In genomic region chr6:347232-347631, GRCh38 we compare ENCODE assay signal across 14 cellular contexts. TPM values are rescaled to one million over a fixed set of nuclear protein-coding genes. Genes with fewer than 3 reads are reported as not detected.
A peak's percentile ranks its signal among the peaks of the same experiment; 100 is the strongest.
DNase-seq lines count a peak whose midpoint lies in the region; ATAC-seq and TF ChIP-seq lines count a peak whose summit lies in the region.
"Had no signal": no experiment of that assay in that cellular context is flagged by ENCODE, and none has a peak within 500 bp of the region (broad histone marks: within the 10 kb centered on the region; RNA-seq: fewer than 3 reads in every experiment).

No MANE protein-coding gene starts in this region.

- H3K4me1 Mint-ChIP-seq in central memory CD8-positive, alpha-beta T cell: peaks cover 9% of the 10 kb centered on the region
- peaks cover 8 to 16% of the 10 kb centered on the region in 2 donors for H3K4me1 Mint-ChIP-seq in natural killer cell

- peaks cover 25% of the 10 kb centered on the region for H3K36me3 Mint-ChIP-seq in central memory CD8-positive, alpha-beta T cell (ENCODE audit: insufficient read depth)
- peaks cover 6% of the 10 kb centered on the region for H3K36me3 Mint-ChIP-seq in natural killer cell

- no peaks in the 10 kb centered on the region for H3K9me3 Mint-ChIP-seq in central memory CD8-positive, alpha-beta T cell
- H3K9me3 Mint-ChIP-seq in natural killer cell: no peaks in the 10 kb centered on the region
- H3K9me3 Mint-ChIP-seq: activated naive CD8-positive, alpha-beta T cell treated with anti-CD3 and anti-CD28 coated beads, Interleukin-2, amount 10 ng/mL, durations not matched to agents 7 days and 5 days had no signal

- TF ChIP-seq CTCF in natural killer cell (IDR thresholded peaks at IDR 0.05): no peak

- DNase-seq in central memory CD8-positive, alpha-beta T cell (ENCODE audit: low spot score in 2 of 2): no peak
- no peak for DNase-seq in natural killer cell
- DNase-seq in SKM-1 (lab: John Stamatoyannopoulos, UW; ENCODE audit: unreplicated experiment): no peak
- no peak for DNase-seq in NCI-H1048 (lab: John Stamatoyannopoulos, UW)
- DNase-seq in stimulated activated CD4-positive, alpha-beta T cell treated with anti-CD3 and anti-CD28 coated beads, Interleukin-4, amount 100 ng/mL, for 24 hours: no peak
- DNase-seq: activated CD4-positive, alpha-beta T cell treated with anti-CD3 and anti-CD28 coated beads, Interleukin-2, amount 50 U/mL, for 4 hours; activated naive CD8-positive, alpha-beta T cell treated with anti-CD3 and anti-CD28 coated beads, Interleukin-2, amount 10 ng/mL, durations not matched to agents 7 days and 5 days; mesenchymal stem cell had no signal

- peak overlapping the region; percentile 54 for H3K27ac Mint-ChIP-seq in central memory CD8-positive, alpha-beta T cell (ENCODE audit: low read depth)
- no peak overlapping the region for H3K27ac Mint-ChIP-seq in natural killer cell
- H3K27ac Mint-ChIP-seq: activated naive CD8-positive, alpha-beta T cell treated with anti-CD3 and anti-CD28 coated beads, Interleukin-2, amount 10 ng/mL, durations not matched to agents 7 days and 5 days; CD14-positive monocyte had no signal

- peak; percentile 55 for ATAC-seq in GM18520 (IDR thresholded peaks at IDR 0.05; ENCODE audit: unreplicated experiment)
- ATAC-seq in GM21526 (IDR thresholded peaks at IDR 0.05; ENCODE audit: low FRiP score, unreplicated experiment): peak; percentile 87
- ATAC-seq in HG03095 (IDR thresholded peaks at IDR 0.05; ENCODE audit: unreplicated experiment): peak; percentile 87
- ATAC-seq in central memory CD8-positive, alpha-beta T cell (replicated peaks; ENCODE audit: extremely low read depth, poor library complexity, severe bottlenecking): no peak
- ATAC-seq in natural killer cell: no peak
- ATAC-seq: HepG2, right lobe of liver had no signal

- no peak overlapping the region for H3K4me3 Mint-ChIP-seq in central memory CD8-positive, alpha-beta T cell
- H3K4me3 Mint-ChIP-seq in natural killer cell: no peak overlapping the region
- H3K4me3 Mint-ChIP-seq: activated naive CD8-positive, alpha-beta T cell treated with anti-CD3 and anti-CD28 coated beads, Interleukin-2, amount 10 ng/mL, durations not matched to agents 7 days and 5 days; CD14-positive monocyte had no signal

- no peaks in the 10 kb centered on the region for H3K27me3 Mint-ChIP-seq in central memory CD8-positive, alpha-beta T cell
- no peaks in the 10 kb centered on the region for H3K27me3 Mint-ChIP-seq in natural killer cell (ENCODE audit: low read depth in 2 of 2)
- H3K27me3 Mint-ChIP-seq: activated naive CD8-positive, alpha-beta T cell treated with anti-CD3 and anti-CD28 coated beads, Interleukin-2, amount 10 ng/mL, durations not matched to agents 7 days and 5 days had no signal

- intact Hi-C loops in natural killer cell (cut with micrococcal nuclease): no loop called here

RNA-seq across cellular contexts. Expression of gene IRF4, which starts 44.3 kb away (rescaled TPM):
- total RNA-seq in natural killer cell: 10 to 100 TPM in 1 of 3 donors, 1 to 10 TPM in 2; 3.5 to 37.5 (median 3.5) TPM

RNA-seq across cellular contexts. Expression of gene DUSP22, which starts 54.9 kb away (rescaled TPM):
- 10 to 100 TPM; 50.4 to 61.5 (median 56.6) TPM for total RNA-seq in natural killer cell

Comparison
In these comparisons a context has a peak if more than half of its experiments do, and no peak if none do; other contexts are left out.
1. ATAC-seq: peak in GM18520 (single experiment), GM21526 (single experiment) and HG03095 (single experiment); none in central memory CD8-positive, alpha-beta T cell (single experiment) and natural killer cell (0 of 3).